In the genomic region with DNA sequence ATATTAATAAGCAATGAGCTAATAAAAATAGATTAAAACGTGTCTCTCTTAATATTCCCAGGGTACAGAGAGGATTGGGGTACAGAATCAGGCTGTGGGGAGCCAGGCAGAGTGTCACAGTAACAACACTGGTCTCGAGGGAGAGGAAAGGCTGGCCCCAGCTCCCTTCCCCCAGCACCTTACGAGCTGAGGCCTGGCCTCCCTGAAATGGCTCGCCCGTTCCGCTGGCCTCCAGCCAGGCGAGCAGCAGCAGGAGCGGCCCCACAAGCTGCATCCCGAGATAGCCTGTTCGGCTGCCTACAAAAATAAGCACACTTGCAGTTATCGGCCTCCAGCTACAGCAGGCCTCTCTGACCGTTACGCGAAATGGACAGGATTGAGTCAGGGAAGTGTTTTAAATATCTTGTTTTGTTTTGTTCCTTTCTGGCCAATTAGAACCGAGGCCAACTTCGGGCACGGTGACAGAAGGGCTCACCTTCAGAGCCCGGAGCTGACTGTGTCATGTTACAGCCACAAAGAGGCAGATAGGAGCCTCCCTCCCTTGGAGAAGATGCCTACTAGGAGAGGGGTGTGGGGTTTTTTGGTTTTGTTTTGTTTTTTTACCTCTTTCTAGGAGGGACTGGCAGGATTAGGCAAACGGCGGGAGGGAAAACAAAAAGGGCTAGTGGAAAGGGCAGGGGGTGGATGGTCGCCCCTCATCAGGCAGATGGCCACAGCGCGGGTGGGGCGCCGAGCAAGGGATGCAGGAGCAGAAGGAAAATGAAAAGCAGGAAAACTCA, we compare ENCODE assay signal across 9 cellular contexts.
A peak's percentile ranks its signal among the peaks of the same experiment; 100 is the strongest.
DNase-seq lines count a peak whose midpoint lies in the region; FAIRE-seq and TF ChIP-seq lines count a peak whose summit lies in the region.
"Had no signal": no experiment of that assay in that cellular context is flagged by ENCODE, and none has a peak within 500 bp of the region (broad histone marks: within the 10 kb centered on the region; RNA-seq: fewer than 3 reads in every experiment).

No MANE protein-coding gene starts in this region.

- no peak for TF ChIP-seq CTCF in GM12864 (IDR thresholded peaks at IDR 0.05; ENCODE audit: low read depth, low read length, missing control alignments)
- no peak for TF ChIP-seq CTCF in foreskin fibroblast (IDR thresholded peaks at IDR 0.05; ENCODE audit: low read depth, low read length)
- no peak for TF ChIP-seq CTCF in nephron (IDR thresholded peaks at IDR 0.05; ENCODE audit: unreplicated experiment in 3 of 3)

- DNase-seq in GM12864 (ENCODE audit: low read depth) (no peak), NCI-H1694 (lab: John Stamatoyannopoulos, UW) (peak; percentile 78), foreskin fibroblast (peak; percentile 91 to 95), T-helper 9 cell (no peak)
- no peak for DNase-seq in activated CD4-positive, CD25-positive, alpha-beta regulatory T cell treated with anti-CD3 and anti-CD28 coated beads, Interleukin-2, amount 50 U/mL, for 72 hours
- no peak for DNase-seq in effector CD8-positive, alpha-beta T cell (lab: John Stamatoyannopoulos, UW)

- H3K9me3 Mint-ChIP-seq in nephron = no peaks in the 10 kb centered on the region

- FAIRE-seq in TTC549 (lab: Jason Lieb, UNC) = peak; percentile 43
- FAIRE-seq: colon had no signal

- peak overlapping the region; percentile 10; the same call in 1 of the 2 replicates for H3K4me3 ChIP-seq in GM12864 (ENCODE audit: low read depth, low read length)
- no peak overlapping the region for H3K4me3 ChIP-seq in foreskin fibroblast (ENCODE audit: low read depth in 1 of 2, low read length in 2 of 2)

- H3K27me3 Mint-ChIP-seq in nephron (ENCODE audit: low read depth) = no peaks in the 10 kb centered on the region

- H3K36me3 Mint-ChIP-seq in nephron (ENCODE audit: low read depth) = no peaks in the 10 kb centered on the region

- H3K4me1 Mint-ChIP-seq in nephron = peaks cover 55% of the 10 kb centered on the region

- H3K27ac Mint-ChIP-seq in nephron = no peak overlapping the region

- peak overlapping the region; percentile 40 to 61 (median 56) for H3K4me3 Mint-ChIP-seq in nephron

Comparison
In these comparisons a context has a peak if more than half of its experiments do, and no peak if none do; other contexts are left out.
1. DNase-seq: peak in NCI-H1694 (single experiment) and foreskin fibroblast (2 of 2); none in GM12864 (single experiment), activated CD4-positive, CD25-positive, alpha-beta regulatory T cell treated with anti-CD3 and anti-CD28 coated beads, Interleukin-2, amount 50 U/mL, for 72 hours (single experiment), effector CD8-positive, alpha-beta T cell (single experiment) and T-helper 9 cell (single experiment).